11 cellular contexts compared by ENCODE assay signal in the genomic region with DNA sequence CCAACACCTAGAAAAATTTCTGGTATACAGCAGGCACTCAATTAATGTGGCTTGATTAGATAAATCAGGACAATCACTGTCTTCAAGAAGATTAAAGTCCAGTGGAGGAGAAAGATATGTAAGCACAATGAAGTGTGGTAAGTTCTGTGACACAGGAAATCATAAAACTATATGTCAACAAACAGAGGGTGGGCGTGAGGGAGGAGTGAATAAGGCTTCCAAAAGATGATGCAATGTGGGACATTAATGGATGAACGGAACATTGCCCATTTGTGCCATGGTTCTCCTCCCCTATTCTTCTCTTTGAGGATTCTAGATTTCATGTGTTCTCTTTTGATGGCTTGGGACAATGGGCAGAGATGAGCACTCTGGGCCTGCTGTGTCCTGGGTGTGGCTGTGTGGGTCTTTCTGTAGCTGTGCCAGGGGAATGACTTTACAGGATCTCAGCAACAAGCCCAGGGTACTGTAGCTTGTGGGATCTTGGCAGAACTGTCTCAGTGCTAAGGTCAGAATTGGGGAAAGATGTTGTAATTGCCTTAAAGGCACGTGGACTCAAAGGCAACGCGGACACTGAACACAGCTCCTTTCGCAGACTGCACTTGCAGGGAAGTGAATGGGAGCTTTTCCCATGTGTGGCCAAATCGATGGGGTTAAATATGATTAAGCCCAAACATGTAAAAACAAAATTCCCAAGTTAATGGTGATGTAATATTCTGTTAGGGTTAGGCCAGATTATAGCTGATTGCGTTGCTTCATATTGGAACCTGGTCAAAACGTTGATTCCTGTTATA.
DNase-seq lines count a peak whose midpoint lies in the region; ATAC-seq and TF ChIP-seq lines count a peak whose summit lies in the region.
"Had no signal": no experiment of that assay in that cellular context is flagged by ENCODE, and none has a peak within 500 bp of the region (broad histone marks: within the 10 kb centered on the region; RNA-seq: fewer than 3 reads in every experiment).

No MANE protein-coding gene starts in this region.

- H3K4me3 ChIP-seq in AG10803 (ENCODE audit: low read length) (no peak overlapping the region), epithelial cell of esophagus (ENCODE audit: low read length) (no peak overlapping the region), mesenchymal stem cell (ENCODE audit: insufficient read depth in 1 of 2, low read depth in 1 of 2, low read length in 2 of 2) (no peak overlapping the region), mesendoderm (ENCODE audit: low read length) (no peak overlapping the region)

- DNase-seq in AG10803 (ENCODE audit: low read depth) (peak; percentile 74), LHCN-M2 (ENCODE audit: low read depth) (peak; percentile 38), epithelial cell of esophagus (ENCODE audit: low read depth) (peak; percentile 74), mesenchymal stem cell (no peak), germinal center (ENCODE audit: low spot score) (no peak), mesendoderm (no peak)
- DNase-seq: activated T-cell treated with anti-CD3 and anti-CD28 coated beads, Interleukin-2, amount 50 U/mL, for 48 hours; stimulated activated CD8-positive, alpha-beta memory T cell treated with anti-CD3 and anti-CD28 coated beads, Interleukin-4, amount 100 ng/mL, for 48 hours had no signal

- H3K9ac ChIP-seq in mesenchymal stem cell (ENCODE audit: low read length) = peak overlapping the region; percentile 51
- no peak overlapping the region for H3K9ac ChIP-seq in mesendoderm (ENCODE audit: low read length)

- no peaks in the 10 kb centered on the region for H3K79me2 ChIP-seq in mesendoderm (ENCODE audit: control insufficient read depth, insufficient read depth, low read length)

- H2BK120ac ChIP-seq in mesenchymal stem cell (ENCODE audit: low read depth, low read length) (no peak overlapping the region), mesendoderm (ENCODE audit: low read depth, low read length) (no peak overlapping the region)

- H3K14ac ChIP-seq in mesenchymal stem cell (ENCODE audit: low read length in 2 of 2) = peak overlapping the region in 1 of 2 experiments; percentile 26

- H3K4me2 ChIP-seq in mesenchymal stem cell (ENCODE audit: low read length, poor library complexity, severe bottlenecking) (no peak overlapping the region), mesendoderm (ENCODE audit: low read length) (no peak overlapping the region)

- H3K18ac ChIP-seq in mesenchymal stem cell (ENCODE audit: low read depth in 1 of 2, low read length in 2 of 2) (peak overlapping the region in 1 of 2 experiments; percentile 78), mesendoderm (ENCODE audit: low read length) (no peak overlapping the region)

- H3K36me3 ChIP-seq in mesenchymal stem cell (ENCODE audit: control insufficient read depth in 1 of 2, insufficient read depth in 2 of 2, low read depth in 1 of 2, low read length in 2 of 2) = no peaks in the 10 kb centered on the region
- no peaks in the 10 kb centered on the region for H3K36me3 ChIP-seq in mesendoderm (ENCODE audit: control insufficient read depth, insufficient read depth, low read length)

- H3K27ac ChIP-seq in mesenchymal stem cell (ENCODE audit: low read length, poor library complexity, severe bottlenecking) (no peak overlapping the region), mesendoderm (ENCODE audit: low read depth, low read length) (no peak overlapping the region)

- H3K23ac ChIP-seq in mesenchymal stem cell (ENCODE audit: low read length in 2 of 2) (peak overlapping the region in 1 of 2 experiments; percentile 64), mesendoderm (ENCODE audit: low read length) (no peak overlapping the region)

- H2BK15ac ChIP-seq in mesenchymal stem cell (ENCODE audit: low read depth, poor library complexity, severe bottlenecking) (no peak overlapping the region), mesendoderm (replicated peaks; ENCODE audit: low read depth) (no peak overlapping the region)

- H3K27me3 ChIP-seq in mesenchymal stem cell (ENCODE audit: control insufficient read depth in 1 of 2, insufficient read depth in 1 of 2, low read length in 2 of 2) (no peaks in the 10 kb centered on the region), mesendoderm (ENCODE audit: insufficient read depth, low read length, poor library complexity) (no peaks in the 10 kb centered on the region)

- no peak overlapping the region for H4K91ac ChIP-seq in mesenchymal stem cell (ENCODE audit: low read length)

- H3K4me1 ChIP-seq in mesenchymal stem cell (ENCODE audit: control insufficient read depth, insufficient read depth, low read depth, low read length) = no peaks in the 10 kb centered on the region
- H3K4me1 ChIP-seq in mesendoderm (ENCODE audit: control insufficient read depth, low read depth, low read length) = no peaks in the 10 kb centered on the region

- H4K8ac ChIP-seq in mesenchymal stem cell (ENCODE audit: low read length) (peak overlapping the region; percentile 38), mesendoderm (ENCODE audit: low read depth, low read length) (no peak overlapping the region)

- 91% methylated on average over 7 of the region's 9 CpGs for WGBS in mesenchymal stem cell
- WGBS in mesendoderm (ENCODE audit: extremely low coverage, insufficient coverage, low lambda C conversion rate) = no CpG with 5 or more reads among the region's 9 CpGs

- no peak overlapping the region for H2AFZ ChIP-seq in mesenchymal stem cell (ENCODE audit: low read depth, low read length)

- no peak overlapping the region for H4K5ac ChIP-seq in mesendoderm (ENCODE audit: low read length)

- H2BK5ac ChIP-seq in mesenchymal stem cell (ENCODE audit: low read depth, low read length, poor library complexity, severe bottlenecking) (no peak overlapping the region), mesendoderm (ENCODE audit: low read length) (no peak overlapping the region)

- H2AK5ac ChIP-seq in mesenchymal stem cell (ENCODE audit: low read length, severe bottlenecking) = peak overlapping the region; percentile 92
- no peak overlapping the region for H2AK5ac ChIP-seq in mesendoderm (ENCODE audit: low read length)

- no peak overlapping the region for H3K56ac ChIP-seq in mesendoderm (ENCODE audit: low read length)

- peak overlapping the region; percentile 66 to 85 for H2BK12ac ChIP-seq in mesenchymal stem cell (ENCODE audit: low read length in 2 of 2)

- no peak for TF ChIP-seq CTCF in AG10803 (conservative IDR thresholded peaks at IDR 0.05; ENCODE audit: low read length)
- no peak for TF ChIP-seq CTCF in epithelial cell of esophagus (IDR thresholded peaks at IDR 0.05; ENCODE audit: insufficient read depth, low read depth, low read length, missing control alignments)

- no peaks in the 10 kb centered on the region for H3K79me1 ChIP-seq in mesenchymal stem cell (replicated peaks; ENCODE audit: low read length, poor library complexity, severe bottlenecking)
- H3K79me1 ChIP-seq in mesendoderm (ENCODE audit: low read length) = no peaks in the 10 kb centered on the region

- no peak overlapping the region for H3K4ac ChIP-seq in mesenchymal stem cell (ENCODE audit: low read depth in 1 of 2, low read length in 2 of 2)
- no peak overlapping the region for H3K4ac ChIP-seq in mesendoderm (ENCODE audit: low read depth, low read length)

- ATAC-seq in GM21717 (IDR thresholded peaks at IDR 0.05; ENCODE audit: unreplicated experiment) (no peak), HG03196 (IDR thresholded peaks at IDR 0.05; ENCODE audit: unreplicated experiment) (no peak)
- ATAC-seq: natural killer cell treated with Interleukin-12 subunit alpha and Interleukin-12 subunit beta and Interleukin-15 and Interleukin-18, amount 100 ng/mL, for 72 hours had no signal

- no peaks in the 10 kb centered on the region for H3K9me3 ChIP-seq in mesenchymal stem cell (ENCODE audit: control insufficient read depth, low read length)

Comparison
In these comparisons a context has a peak if more than half of its experiments do, and no peak if none do; other contexts are left out.
1. DNase-seq: peak in AG10803 (single experiment), LHCN-M2 (single experiment) and epithelial cell of esophagus (single experiment); none in mesenchymal stem cell (single experiment), germinal center (single experiment) and mesendoderm (single experiment).